In genomic region chr10:52030975-52031374, GRCh38 we compare ENCODE assay signal across 7 cellular contexts.
"Had no signal": no experiment of that assay in that cellular context is flagged by ENCODE, and none has a peak within 500 bp of the region (broad histone marks: within the 10 kb centered on the region; RNA-seq: fewer than 3 reads in every experiment).

No MANE protein-coding gene starts in this region.

- H3K27ac ChIP-seq: GM23248, HL-60 had no signal

- DNase-seq: H9, HCEC 1CT, KG1 had no signal

- H3K9ac ChIP-seq: GM23248 had no signal

- H2AFZ ChIP-seq: GM23248 had no signal

- ATAC-seq: HepG2, K562 had no signal

- H3K4me3 ChIP-seq: GM23248, K562 had no signal
